31 cellular contexts compared by ENCODE assay signal in genomic region chr14:97159124-97159523, GRCh38.
"Had no signal": no experiment of that assay in that cellular context is flagged by ENCODE, and none has a peak within 500 bp of the region (broad histone marks: within the 10 kb centered on the region; RNA-seq: fewer than 3 reads in every experiment).

No MANE protein-coding gene starts in this region.

- H3K4me1 Mint-ChIP-seq: nephron; neural progenitor cell; stimulated activated memory B cell treated with anti-CD40 and anti-IgM and Interleukin-4, amounts not matched to agents 10 μg/mL and 1 μg/mL and 100 μg/mL, for 72 hours; stimulated activated naive CD8-positive, alpha-beta T cell treated with anti-CD3 and anti-CD28 coated beads, Interleukin-15, amount 100 ng/mL, for 72 hours had no signal

- H3K27ac Mint-ChIP-seq: natural killer cell; nephron; neural progenitor cell; progenitor cell of endocrine pancreas; stimulated activated memory B cell treated with anti-CD40 and anti-IgM and Interleukin-4, amounts not matched to agents 10 μg/mL and 1 μg/mL and 100 μg/mL, for 72 hours; type B pancreatic cell had no signal

- ATAC-seq: natural killer cell; psoas muscle; right cardiac atrium; sciatic nerve; stimulated activated memory B cell treated with anti-CD40 and anti-IgM and Interleukin-4, amounts not matched to agents 10 μg/mL and 1 μg/mL and 100 μg/mL, for 72 hours; stimulated activated naive CD8-positive, alpha-beta T cell treated with anti-CD3 and anti-CD28 coated beads, Interleukin-15, amount 100 ng/mL, for 72 hours; stimulated activated naive CD8-positive, alpha-beta T cell treated with anti-CD3 and anti-CD28 coated beads, Interleukin-15, Interleukin-2, amounts not matched to agents 100 U/mL and 50 U/mL, for 24 hours; upper lobe of right lung had no signal

- H3K4me3 ChIP-seq: neural progenitor cell, ovary, psoas muscle, skin epidermis, smooth muscle cell, spleen, suprapubic skin, testis, tibial artery, transverse colon, upper lobe of right lung, uterus had no signal

- H3K79me2 ChIP-seq: parathyroid adenoma had no signal

- H3K27ac ChIP-seq: neural progenitor cell, ovary, parathyroid adenoma, psoas muscle, skin epidermis, spleen, suprapubic skin, testis, tibial artery, transverse colon, upper lobe of right lung, uterus had no signal

- DNase-seq: natural killer cell; occipital lobe; ovary; posterior cingulate gyrus; psoas muscle; right cardiac atrium; spleen; stimulated activated CD4-positive, alpha-beta T cell treated with anti-CD3 and anti-CD28 coated beads, Interleukin-12 subunit alpha, Interleukin-12 subunit beta, amount 100 ng/mL, for 4 hours; stimulated activated CD4-positive, alpha-beta T cell treated with anti-CD3 and anti-CD28 coated beads, Interleukin-1b, Interleukin-23, amount 100 ng/mL, for 48 hours; stimulated activated CD4-positive, alpha-beta T cell treated with anti-CD3 and anti-CD28 coated beads, Interleukin-4, amount 100 ng/mL, for 1 hour; stimulated activated CD4-positive, alpha-beta T cell treated with anti-CD3 and anti-CD28 coated beads, Interleukin-4, amount 100 ng/mL, for 4 hours; stimulated activated CD8-positive, alpha-beta memory T cell treated with anti-CD3 and anti-CD28 coated beads, Interleukin-4, amount 100 ng/mL, for 48 hours; stimulated activated naive CD4-positive, alpha-beta T cell; stimulated activated naive CD8-positive, alpha-beta T cell treated with anti-CD3 and anti-CD28 coated beads, Interleukin-15, amount 100 ng/mL, for 72 hours; stimulated activated naive CD8-positive, alpha-beta T cell treated with anti-CD3 and anti-CD28 coated beads, Interleukin-15, Interleukin-2, amounts not matched to agents 100 U/mL and 50 U/mL, for 24 hours; substantia nigra; testis; tibial artery; transverse colon; upper lobe of right lung; uterus had no signal

- H3K4me2 ChIP-seq: neural progenitor cell, smooth muscle cell had no signal

- H3K36me3 ChIP-seq: neural progenitor cell, ovary, spleen, suprapubic skin, tibial artery, transverse colon, upper lobe of right lung, uterus had no signal

- H3K4me1 ChIP-seq: neural progenitor cell, parathyroid adenoma, psoas muscle, spleen, suprapubic skin, testis, tibial artery, transverse colon, upper lobe of right lung, uterus had no signal

- H3K27me3 ChIP-seq: neural progenitor cell, ovary, testis, transverse colon, upper lobe of right lung, uterus had no signal

- H3K9me3 ChIP-seq: ovary, psoas muscle, testis, transverse colon, upper lobe of right lung, uterus had no signal

- H3K4me3 Mint-ChIP-seq: natural killer cell; nephron; neural progenitor cell; stimulated activated memory B cell treated with anti-CD40 and anti-IgM and Interleukin-4, amounts not matched to agents 10 μg/mL and 1 μg/mL and 100 μg/mL, for 72 hours; stimulated activated naive CD8-positive, alpha-beta T cell treated with anti-CD3 and anti-CD28 coated beads, Interleukin-15, amount 100 ng/mL, for 72 hours; type B pancreatic cell had no signal

- H3K36me3 Mint-ChIP-seq: natural killer cell, neural progenitor cell, type B pancreatic cell had no signal

- H3K9ac ChIP-seq: neural progenitor cell, parathyroid adenoma had no signal

- H2AFZ ChIP-seq: neural progenitor cell, parathyroid adenoma had no signal
